Comparison of ENCODE assay signal across 8 cellular contexts in the genomic region with DNA sequence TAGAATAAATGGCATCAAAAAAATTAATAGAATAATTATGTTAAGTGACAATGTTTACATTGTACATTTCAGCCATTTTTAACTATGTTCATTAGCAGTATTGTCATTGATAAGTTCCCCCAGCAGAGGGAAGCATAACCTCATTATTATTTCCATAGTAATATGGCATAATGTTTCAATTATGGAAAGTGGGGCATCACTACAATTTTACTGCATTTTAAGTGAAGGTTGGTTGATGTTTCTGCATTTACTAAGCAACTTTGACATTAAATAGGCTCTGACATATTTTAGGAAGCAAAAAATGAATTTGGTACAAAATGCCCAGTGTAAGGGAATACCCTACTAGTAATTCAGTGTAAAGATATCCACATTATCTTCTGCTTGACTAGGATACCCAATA.
DNase-seq lines count a peak whose midpoint lies in the region; ATAC-seq and TF ChIP-seq lines count a peak whose summit lies in the region.

No MANE protein-coding gene starts in this region.

- no peaks in the 10 kb centered on the region for H3K9me3 ChIP-seq in ovary

- peak; percentile 11 for DNase-seq in SIG-M5 treated with dmso at 0.1 percent for 504 hours (lab: John Stamatoyannopoulos, UW; ENCODE audit: unreplicated experiment)
- no peak for DNase-seq in SIG-M5 (lab: John Stamatoyannopoulos, UW)
- DNase-seq in HT-29 (ENCODE audit: low spot score), result peak; percentile 87
- peak; percentile 52 for DNase-seq in RPMI8226
- DNase-seq in fibroblast of mammary gland (ENCODE audit: low read depth), result peak; percentile 51
- DNase-seq in retina, result peak; percentile 11
- DNase-seq in ovary, result no peak

- TF ChIP-seq POLR2A in ovary (IDR thresholded peaks at IDR 0.05), result no peak

- H3K4me3 ChIP-seq in fibroblast of mammary gland (ENCODE audit: control insufficient read depth, low read depth, low read length), result no peak overlapping the region
- H3K4me3 ChIP-seq in ovary, result no peak overlapping the region

- H3K36me3 ChIP-seq in ovary, result no peaks in the 10 kb centered on the region

- no peak for TF ChIP-seq EP300 in ovary (IDR thresholded peaks at IDR 0.05)

- no peaks in the 10 kb centered on the region for H3K27me3 ChIP-seq in ovary

- peak; percentile 56 for TF ChIP-seq CTCF in fibroblast of mammary gland (conservative IDR thresholded peaks at IDR 0.05; ENCODE audit: control insufficient read depth, insufficient read depth, low read depth, low read length)
- peak in 1 of 3 donors; percentile 34 for TF ChIP-seq CTCF in ovary (IDR thresholded peaks at IDR 0.05)

- H3K4me1 ChIP-seq in ovary (ENCODE audit: insufficient read depth), result no peaks in the 10 kb centered on the region

- intact Hi-C loops in ovary (cut with DNase I), result loop anchor here in 1 of 4 donors (10.0 kb wide), 1 partner anchor 1048 kb away; no protein-coding TSS in a partner anchor

- ATAC-seq in GM21529 (IDR thresholded peaks at IDR 0.05; ENCODE audit: unreplicated experiment), result peak; percentile 88

- H3K27ac ChIP-seq in ovary, result no peak overlapping the region

Comparison
In these comparisons a context has a peak if more than half of its experiments do, and no peak if none do; other contexts are left out.
1. DNase-seq: peak in SIG-M5 treated with dmso at 0.1 percent for 504 hours (single experiment), HT-29 (single experiment), RPMI8226 (single experiment), fibroblast of mammary gland (single experiment) and retina (single experiment); none in SIG-M5 (single experiment) and ovary (0 of 5).